Comparison of ENCODE assay signal across 10 cellular contexts in the genomic region with DNA sequence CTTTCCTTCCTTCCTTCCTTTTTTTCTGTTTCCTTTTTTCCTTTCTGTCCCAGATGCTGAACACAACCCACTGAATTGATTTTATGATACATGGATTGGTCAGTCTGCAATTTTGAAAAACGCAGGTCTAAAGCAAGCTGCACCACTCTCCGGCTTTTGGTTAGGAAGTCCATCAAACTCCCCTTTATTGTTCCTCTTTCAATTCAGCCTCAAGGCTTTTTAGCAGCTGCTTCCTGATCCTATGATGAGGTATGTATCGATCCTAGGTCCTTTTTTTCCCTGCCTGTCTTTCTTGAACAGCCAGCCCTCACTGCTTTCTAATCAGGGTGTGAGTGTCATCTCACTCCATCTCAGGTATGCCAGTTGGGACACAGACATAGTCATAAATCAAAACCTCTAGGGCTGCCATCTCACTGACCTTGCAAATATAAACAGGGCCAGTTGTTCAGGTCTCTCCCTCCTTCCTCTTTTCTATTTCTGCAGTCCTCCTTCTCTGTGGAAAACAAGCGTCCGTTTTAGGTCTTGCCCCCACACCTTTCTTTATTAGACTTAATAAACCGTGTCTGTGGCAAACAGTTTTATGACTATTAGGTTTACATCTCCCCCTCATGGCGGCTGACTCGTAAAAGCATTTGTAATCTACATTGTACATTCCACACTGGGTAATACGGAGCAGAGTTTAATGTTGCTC. TPM values are rescaled to one million over a fixed set of nuclear protein-coding genes. Genes with fewer than 3 reads are reported as not detected.
DNase-seq lines count a peak whose midpoint lies in the region; ATAC-seq and TF ChIP-seq lines count a peak whose summit lies in the region.
"Had no signal": no experiment of that assay in that cellular context is flagged by ENCODE, and none has a peak within 500 bp of the region (broad histone marks: within the 10 kb centered on the region; RNA-seq: fewer than 3 reads in every experiment).

No MANE protein-coding gene starts in this region.

- H3K9me2 ChIP-seq in OCI-LY7 (ENCODE audit: insufficient read depth, low read length) (no peaks in the 10 kb centered on the region), MM.1S (replicated peaks; ENCODE audit: insufficient read depth, low read length) (no peaks in the 10 kb centered on the region)

- H3K4me1 ChIP-seq in OCI-LY7 (ENCODE audit: insufficient read depth, low read length, poor library complexity, severe bottlenecking) (peaks cover 28% of the 10 kb centered on the region), MM.1S (ENCODE audit: low read length) (peaks cover 10% of the 10 kb centered on the region), left lung (no peaks in the 10 kb centered on the region)

- CTCF ChIA-PET in OCI-LY7 (lab: Charles Lee; ENCODE audit: unreplicated experiment): no interaction called here

- H3K4me3 Mint-ChIP-seq in immature natural killer cell: peak overlapping the region; percentile 5 to 69 (median 63)

- TF ChIP-seq CTCF in OCI-LY7 (conservative IDR thresholded peaks at IDR 0.05; ENCODE audit: low read length) (peak; percentile 36; the same call in 1 of the 2 replicates), MM.1S (IDR thresholded peaks at IDR 0.05; ENCODE audit: low read length) (no peak), left lung (IDR thresholded peaks at IDR 0.05) (no peak)

- no peak overlapping the region for H3K9ac ChIP-seq in MM.1S (ENCODE audit: low read length)

- H3K27me3 ChIP-seq in MM.1S (replicated peaks; ENCODE audit: insufficient read depth, low read length) (no peaks in the 10 kb centered on the region), left lung (peaks cover 0 to under 1% of the 10 kb centered on the region in 2 donors)

- H4K20me1 ChIP-seq in OCI-LY7 (ENCODE audit: insufficient read depth, low read length) (no peaks in the 10 kb centered on the region), MM.1S (ENCODE audit: insufficient read depth, low read length) (no peaks in the 10 kb centered on the region)

- POLR2A ChIA-PET in OCI-LY7 (lab: Charles Lee): interaction anchor here (1.5 kb wide), 1 partner anchor 26 kb away, joined by 7 read pairs; no protein-coding TSS in a partner anchor

- H3K79me2 ChIP-seq in OCI-LY7 (ENCODE audit: insufficient read depth, low read depth, low read length) (no peaks in the 10 kb centered on the region), MM.1S (ENCODE audit: low read length) (no peaks in the 10 kb centered on the region)

- BruUV-seq in OCI-LY7 (replicated peaks; lab: Mats Ljungman, UMichigan): no TSS peak

- no peaks in the 10 kb centered on the region for H3F3A ChIP-seq in MM.1S (ENCODE audit: insufficient read depth, low read length)

- H3K9me3 ChIP-seq in OCI-LY7 (ENCODE audit: low read length) (no peaks in the 10 kb centered on the region), MM.1S (replicated peaks; ENCODE audit: insufficient read depth, low read length) (no peaks in the 10 kb centered on the region), left lung (no peaks in the 10 kb centered on the region)

- H3K4me1 Mint-ChIP-seq in immature natural killer cell: peaks cover 45 to 46% of the 10 kb centered on the region in 2 donors

- H3K27ac ChIP-seq in OCI-LY7 (ENCODE audit: low read depth, low read length, poor library complexity, severe bottlenecking) (no peak overlapping the region), MM.1S (ENCODE audit: low read length) (no peak overlapping the region), left lung (no peak overlapping the region)

- peak; percentile 73 for DNase-seq in DMS153 treated with DMSO at 0.1 percent for 48 hours (lab: John Stamatoyannopoulos, UW; ENCODE audit: unreplicated experiment)
- peak; percentile 19 for DNase-seq in OCI-LY7 (ENCODE audit: low spot score)
- no peak for DNase-seq in immature natural killer cell
- DNase-seq in MM.1S: no peak
- DNase-seq in anterior cingulate cortex (lab: John Stamatoyannopoulos, UW): no peak
- no peak for DNase-seq in left lung
- no peak for DNase-seq in activated gamma-delta T cell treated with Interleukin-2 at 50 U/mL for 16 hours
- DNase-seq: activated CD4-positive, alpha-beta T cell treated with anti-CD3 and anti-CD28 coated beads for 1 hour had no signal

- peak overlapping the region; percentile 10 for H3K4me3 ChIP-seq in OCI-LY7 (ENCODE audit: low read depth, low read length, poor library complexity, severe bottlenecking)
- no peak overlapping the region for H3K4me3 ChIP-seq in MM.1S (ENCODE audit: low read length)
- no peak overlapping the region for H3K4me3 ChIP-seq in left lung

- peaks cover 0 to 6% (median 4%) of the 10 kb centered on the region in 6 donors for H3K9me3 Mint-ChIP-seq in immature natural killer cell

- intact Hi-C loops in OCI-LY7 (cut with micrococcal nuclease; ENCODE audit: unreplicated experiment) (no loop called here), left lung (cut with DNase I) (no loop called here)

- peak; percentile 57 for ATAC-seq in GM21717 (IDR thresholded peaks at IDR 0.05; ENCODE audit: unreplicated experiment)
- no peak for ATAC-seq in left lung

- H3K4me2 ChIP-seq in OCI-LY7 (ENCODE audit: low read length) (peak overlapping the region; percentile 31), MM.1S (ENCODE audit: low read depth, low read length) (no peak overlapping the region)

- H3K27ac Mint-ChIP-seq in immature natural killer cell: peak overlapping the region in 2 of 6 donors; percentile 3 to 75

- H3K36me3 ChIP-seq in OCI-LY7 (ENCODE audit: insufficient read depth, low read length): no peaks in the 10 kb centered on the region
- H3K36me3 ChIP-seq in MM.1S (replicated peaks; ENCODE audit: insufficient read depth, low read length): no peaks in the 10 kb centered on the region
- no peaks in the 10 kb centered on the region for H3K36me3 ChIP-seq in left lung

- peaks cover 0 to 3% (median 2%) of the 10 kb centered on the region in 3 donors for H3K27me3 Mint-ChIP-seq in immature natural killer cell (ENCODE audit: low read depth in 3 of 3)

- peak overlapping the region; percentile 64 for H2AFZ ChIP-seq in OCI-LY7 (ENCODE audit: low read length)
- no peak overlapping the region for H2AFZ ChIP-seq in MM.1S (ENCODE audit: low read length)

- H3K36me3 Mint-ChIP-seq in immature natural killer cell: peaks cover 1 to 5% (median 2%) of the 10 kb centered on the region in 3 donors

RNA-seq across cellular contexts. Expression of a gene that starts 11.4 kb away (rescaled TPM):
- not detected in 2 replicates for total RNA-seq in OCI-LY7 (2014; rRNA removed; shearing (Covaris generic))
- total RNA-seq in OCI-LY7 (2022): not detected in 2 replicates
- not detected for polyA plus RNA-seq in immature natural killer cell
- total RNA-seq in left lung: under 1 TPM in 1 of 2 donors, not detected in 1; 0.12 TPM
- total RNA-seq: fibroblast of villous mesenchyme had no signal

RNA-seq across cellular contexts. Expression of a gene that starts 15.1 kb away (rescaled TPM):
- not detected in 2 replicates for total RNA-seq in OCI-LY7 (2014; rRNA removed; shearing (Covaris generic))
- total RNA-seq in OCI-LY7 (2022): not detected in 2 replicates
- polyA plus RNA-seq in immature natural killer cell: 10 to 100 TPM in 1 of 3 donors, 1 to 10 TPM in 2; 6.7 to 23.8 (median 7.7) TPM
- total RNA-seq in left lung: under 1 TPM; 0.50 to 0.55 TPM
- total RNA-seq: fibroblast of villous mesenchyme had no signal

Comparison
In these comparisons a context has a peak if more than half of its experiments do, and no peak if none do; other contexts are left out.
1. DNase-seq: peak in DMS153 treated with DMSO at 0.1 percent for 48 hours (single experiment) and OCI-LY7 (single experiment); none in immature natural killer cell (0 of 3), MM.1S (single experiment), anterior cingulate cortex (0 of 58), left lung (0 of 2) and activated gamma-delta T cell treated with Interleukin-2 at 50 U/mL for 16 hours (single experiment).